In genomic region chr9:133889498-133890301, GRCh38 we compare ENCODE assay signal across 11 cellular contexts.
DNase-seq lines count a peak whose midpoint lies in the region; ATAC-seq and TF ChIP-seq lines count a peak whose summit lies in the region.
"Had no signal": no experiment of that assay in that cellular context is flagged by ENCODE, and none has a peak within 500 bp of the region (broad histone marks: within the 10 kb centered on the region; RNA-seq: fewer than 3 reads in every experiment).

No MANE protein-coding gene starts in this region.

- H3K36me3 ChIP-seq in right lobe of liver: no peaks in the 10 kb centered on the region
- H3K36me3 ChIP-seq in brain microvascular endothelial cell (replicated peaks): no peaks in the 10 kb centered on the region

- WGBS in right lobe of liver (ENCODE audit: insufficient coverage, low coverage, low lambda C conversion rate, missing lambda C conversion rate): 68% methylated on average over 7 of the region's 24 CpGs

- CTCF ChIA-PET in activated CD4-positive, alpha-beta memory T cell treated with anti-CD3 and anti-CD28 coated beads, Interleukin-2, amount 10 ng/mL, durations not matched to agents 7 days and 5 days (lab: Charles Lee): interaction anchor here (0.5 kb wide), 1 partner anchor 117 kb away, joined by 6 read pairs; no protein-coding TSS in a partner anchor

- H3K27me3 ChIP-seq in right lobe of liver (no peaks in the 10 kb centered on the region), brain microvascular endothelial cell (replicated peaks) (no peaks in the 10 kb centered on the region)
- H3K27me3 ChIP-seq: SJSA1 had no signal

- peak overlapping the region in 2 of 3 donors; percentile 71 to 93 for H3K27ac ChIP-seq in right lobe of liver
- H3K27ac ChIP-seq in brain microvascular endothelial cell: no peak overlapping the region
- H3K27ac ChIP-seq: SJSA1 had no signal

- H3K9me3 Mint-ChIP-seq in activated CD4-positive, alpha-beta memory T cell treated with anti-CD3 and anti-CD28 coated beads, Interleukin-2, amount 10 ng/mL, durations not matched to agents 7 days and 5 days: no peaks in the 10 kb centered on the region

- DNase-seq in AG20443 (ENCODE audit: low spot score) (peak; percentile 34), NCI-H1092 treated with DMSO at 0.1 percent for 48 hours (lab: John Stamatoyannopoulos, UW) (peak; percentile 78), SW480 (ENCODE audit: low spot score) (peak; percentile 23), right lobe of liver (no peak), brain microvascular endothelial cell (no peak), GM10266 (ENCODE audit: extremely low spot score) (no peak)
- DNase-seq in activated CD4-positive, alpha-beta memory T cell treated with anti-CD3 and anti-CD28 coated beads, Interleukin-2, amount 10 ng/mL, durations not matched to agents 7 days and 5 days: no peak
- no peak for DNase-seq in activated effector memory CD4-positive, alpha-beta T cell treated with anti-CD3 and anti-CD28 coated beads, Interleukin-2, amount 50 U/mL, for 16 hours
- DNase-seq: KBM-7 had no signal

- peak in 1 of 4 donors; percentile 1 for ATAC-seq in right lobe of liver
- ATAC-seq: HCT116 had no signal

- POLR2A ChIA-PET in activated CD4-positive, alpha-beta memory T cell treated with anti-CD3 and anti-CD28 coated beads, Interleukin-2, amount 10 ng/mL, durations not matched to agents 7 days and 5 days (lab: Charles Lee): no interaction called here

- H3K4me3 Mint-ChIP-seq in activated CD4-positive, alpha-beta memory T cell treated with anti-CD3 and anti-CD28 coated beads, Interleukin-2, amount 10 ng/mL, durations not matched to agents 7 days and 5 days: no peak overlapping the region

- H3K4me1 Mint-ChIP-seq in activated CD4-positive, alpha-beta memory T cell treated with anti-CD3 and anti-CD28 coated beads, Interleukin-2, amount 10 ng/mL, durations not matched to agents 7 days and 5 days: no peaks in the 10 kb centered on the region

- no peak for TF ChIP-seq POLR2A in right lobe of liver (IDR thresholded peaks at IDR 0.05)

- H3K9me3 ChIP-seq in right lobe of liver: no peaks in the 10 kb centered on the region
- H3K9me3 ChIP-seq: SJSA1 had no signal

- peaks cover 0 to 80% (median 40%) of the 10 kb centered on the region in 4 donors for H3K4me1 ChIP-seq in right lobe of liver

- H3K36me3 Mint-ChIP-seq in activated CD4-positive, alpha-beta memory T cell treated with anti-CD3 and anti-CD28 coated beads, Interleukin-2, amount 10 ng/mL, durations not matched to agents 7 days and 5 days (ENCODE audit: low read depth): no peaks in the 10 kb centered on the region

- in situ Hi-C loops in brain microvascular endothelial cell (cut with HindIII; ENCODE audit: low pct_ligation_motif_present, low sequenced_read_pairs): no loop called here

- H3K4me3 ChIP-seq in right lobe of liver: no peak overlapping the region
- no peak overlapping the region for H3K4me3 ChIP-seq in brain microvascular endothelial cell (ENCODE audit: low read depth, low read length)
- H3K4me3 ChIP-seq: SJSA1 had no signal

- no peak overlapping the region for H3K27ac Mint-ChIP-seq in activated CD4-positive, alpha-beta memory T cell treated with anti-CD3 and anti-CD28 coated beads, Interleukin-2, amount 10 ng/mL, durations not matched to agents 7 days and 5 days

- TF ChIP-seq CTCF in right lobe of liver (IDR thresholded peaks at IDR 0.05) (no peak), brain microvascular endothelial cell (IDR thresholded peaks at IDR 0.05; ENCODE audit: low read depth, low read length, missing control alignments) (no peak), GM10266 (IDR thresholded peaks at IDR 0.05; ENCODE audit: control insufficient read depth, insufficient read depth, low read depth, missing control alignments) (no peak)

- H3K27me3 Mint-ChIP-seq in activated CD4-positive, alpha-beta memory T cell treated with anti-CD3 and anti-CD28 coated beads, Interleukin-2, amount 10 ng/mL, durations not matched to agents 7 days and 5 days: no peaks in the 10 kb centered on the region

- intact Hi-C loops in right lobe of liver (cut with DNase I): loop anchor here in 1 of 2 donors (10.0 kb wide), 1 partner anchor 85 kb away; no protein-coding TSS in a partner anchor

Comparison
In these comparisons a context has a peak if more than half of its experiments do, and no peak if none do; other contexts are left out.
1. DNase-seq: peak in AG20443 (single experiment), NCI-H1092 treated with DMSO at 0.1 percent for 48 hours (single experiment) and SW480 (single experiment); none in right lobe of liver (0 of 3), activated CD4-positive, alpha-beta memory T cell treated with anti-CD3 and anti-CD28 coated beads, Interleukin-2, amount 10 ng/mL, durations not matched to agents 7 days and 5 days (single experiment), brain microvascular endothelial cell (single experiment), GM10266 (single experiment) and activated effector memory CD4-positive, alpha-beta T cell treated with anti-CD3 and anti-CD28 coated beads, Interleukin-2, amount 50 U/mL, for 16 hours (single experiment).